In the genomic region with DNA sequence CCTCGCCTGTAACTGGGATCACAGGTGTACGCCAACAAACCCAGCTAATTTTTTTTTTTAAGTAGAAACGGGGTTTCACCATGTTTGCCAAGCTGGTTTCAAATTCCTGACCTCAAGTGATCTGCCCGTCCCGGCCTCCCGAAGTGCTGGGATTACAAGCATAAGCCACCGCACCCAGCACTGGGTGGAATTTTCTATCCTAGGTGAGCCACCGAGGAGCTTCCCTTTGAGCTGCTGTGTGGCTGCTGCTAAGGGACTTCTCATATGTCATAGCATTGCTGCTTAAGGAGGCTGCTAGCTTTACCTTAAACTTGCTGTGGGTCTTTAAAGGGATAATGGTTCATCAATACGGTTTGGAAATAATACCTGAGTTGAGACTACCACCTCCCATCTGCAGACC, we compare ENCODE assay signal across 20 cellular contexts. TPM values are rescaled to one million over a fixed set of nuclear protein-coding genes. Genes with fewer than 3 reads are reported as not detected.
"Had no signal": no experiment of that assay in that cellular context is flagged by ENCODE, and none has a peak within 500 bp of the region (broad histone marks: within the 10 kb centered on the region; RNA-seq: fewer than 3 reads in every experiment).

No MANE protein-coding gene starts in this region.

- DNase-seq: effector CD8-positive, alpha-beta T cell; gastrocnemius medialis; heart right ventricle; hypothalamus; mammary epithelial cell; naive thymus-derived CD4-positive, alpha-beta T cell; nephron progenitor cell; pancreas; right lobe of liver; stimulated activated CD4-positive, alpha-beta T cell treated with anti-CD3 and anti-CD28 coated beads, Interleukin-4, amount 100 ng/mL, for 1 hour; stimulated activated CD8-positive, alpha-beta memory T cell treated with anti-CD3 and anti-CD28 coated beads, Interleukin-4, amount 100 ng/mL, for 48 hours; stimulated activated naive CD8-positive, alpha-beta T cell treated with anti-CD3 and anti-CD28 coated beads, Interleukin-15, amount 100 ng/mL, for 72 hours; thyroid gland had no signal

- H3K36me3 Mint-ChIP-seq: stimulated activated memory B cell treated with anti-CD40 and anti-IgM and Interleukin-4, amounts not matched to agents 10 μg/mL and 1 μg/mL and 100 μg/mL, for 72 hours; type B pancreatic cell had no signal

- ATAC-seq: gastrocnemius medialis; heart right ventricle; left lobe of liver; naive thymus-derived CD4-positive, alpha-beta T cell; pancreas; right lobe of liver; stimulated activated memory B cell treated with anti-CD40 and anti-IgM and Interleukin-4, amounts not matched to agents 10 μg/mL and 1 μg/mL and 100 μg/mL, for 72 hours; stimulated activated naive CD8-positive, alpha-beta T cell treated with anti-CD3 and anti-CD28 coated beads, Interleukin-15, amount 100 ng/mL, for 72 hours had no signal

- H3K36me3 ChIP-seq: gastrocnemius medialis, heart right ventricle, pancreas, prostate gland, right lobe of liver, thyroid gland had no signal

- H3K9me3 ChIP-seq: gastrocnemius medialis, pancreas, prostate gland, right lobe of liver, thyroid gland had no signal

- H3K27ac Mint-ChIP-seq: nephron progenitor cell; stimulated activated memory B cell treated with anti-CD40 and anti-IgM and Interleukin-4, amounts not matched to agents 10 μg/mL and 1 μg/mL and 100 μg/mL, for 72 hours; type B pancreatic cell had no signal

- H3K4me3 Mint-ChIP-seq: naive thymus-derived CD4-positive, alpha-beta T cell; nephron progenitor cell; stimulated activated memory B cell treated with anti-CD40 and anti-IgM and Interleukin-4, amounts not matched to agents 10 μg/mL and 1 μg/mL and 100 μg/mL, for 72 hours; stimulated activated naive CD8-positive, alpha-beta T cell treated with anti-CD3 and anti-CD28 coated beads, Interleukin-15, amount 100 ng/mL, for 72 hours; type B pancreatic cell had no signal

- H3K4me3 ChIP-seq: coronary artery, gastrocnemius medialis, heart right ventricle, pancreas, prostate gland, right lobe of liver, thyroid gland had no signal

- H3K9me3 Mint-ChIP-seq: type B pancreatic cell had no signal

- H3K27ac ChIP-seq: coronary artery, gastrocnemius medialis, heart right ventricle, pancreas, prostate gland, right lobe of liver, thyroid gland had no signal

- H3K4me1 ChIP-seq: gastrocnemius medialis, pancreas, prostate gland, right lobe of liver had no signal

RNA-seq across cellular contexts. Expression of gene AMER2, which starts 2.9 kb away (rescaled TPM):
- total RNA-seq: dermis microvascular lymphatic vessel endothelial cell; heart right ventricle; left lobe of liver; mammary epithelial cell; naive thymus-derived CD4-positive, alpha-beta T cell; pancreas; renal cortical epithelial cell; right lobe of liver had no signal
